Comparison of ENCODE assay signal across 2 cellular contexts in the genomic region with DNA sequence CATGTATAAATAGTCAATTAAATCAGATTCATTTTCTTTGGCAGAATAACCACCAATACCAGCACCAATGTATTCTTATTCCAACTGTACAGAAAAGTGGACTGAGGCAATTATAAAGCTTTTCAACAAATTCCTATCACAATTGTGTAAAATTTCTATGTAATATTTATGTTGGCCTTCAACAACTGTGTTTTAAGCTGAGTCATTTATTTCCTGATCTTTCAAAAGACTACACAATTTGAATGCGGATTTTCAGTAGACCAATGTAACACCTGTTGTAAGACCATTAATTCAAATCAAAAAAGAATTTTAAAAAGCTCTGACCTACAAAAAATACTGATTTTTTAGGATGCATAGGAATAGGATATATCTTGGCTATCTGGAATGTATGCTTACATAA.
A peak's percentile ranks its signal among the peaks of the same experiment; 100 is the strongest.
TF ChIP-seq lines count a peak whose summit lies in the region.

No MANE protein-coding gene starts in this region.

TF ChIP-seq in HepG2, 621 proteins besides CTCF, POLR2A, EP300 and RAD21:
- TF ChIP-seq NCOA2 (CRISPR knock-in tag; IDR thresholded peaks at IDR 0.05) (no peak), ZNF101 (CRISPR knock-in tag; IDR thresholded peaks at IDR 0.05; ENCODE audit: borderline replicate concordance, low read depth) (no peak), NFE2L2 (IDR thresholded peaks at IDR 0.05; ENCODE audit: low read length) (peak; percentile 52), KLF12 (CRISPR knock-in tag; IDR thresholded peaks at IDR 0.05; ENCODE audit: borderline replicate concordance) (no peak), MAFK (conservative IDR thresholded peaks at IDR 0.05 in 1 of 2, IDR thresholded peaks at IDR 0.05 in 1 of 2; ENCODE audit: low read length in 2 of 2) (peak; percentile 9 to 43; a peak in 2 of 4 replicates)
- TF ChIP-seq, protein P1, sequence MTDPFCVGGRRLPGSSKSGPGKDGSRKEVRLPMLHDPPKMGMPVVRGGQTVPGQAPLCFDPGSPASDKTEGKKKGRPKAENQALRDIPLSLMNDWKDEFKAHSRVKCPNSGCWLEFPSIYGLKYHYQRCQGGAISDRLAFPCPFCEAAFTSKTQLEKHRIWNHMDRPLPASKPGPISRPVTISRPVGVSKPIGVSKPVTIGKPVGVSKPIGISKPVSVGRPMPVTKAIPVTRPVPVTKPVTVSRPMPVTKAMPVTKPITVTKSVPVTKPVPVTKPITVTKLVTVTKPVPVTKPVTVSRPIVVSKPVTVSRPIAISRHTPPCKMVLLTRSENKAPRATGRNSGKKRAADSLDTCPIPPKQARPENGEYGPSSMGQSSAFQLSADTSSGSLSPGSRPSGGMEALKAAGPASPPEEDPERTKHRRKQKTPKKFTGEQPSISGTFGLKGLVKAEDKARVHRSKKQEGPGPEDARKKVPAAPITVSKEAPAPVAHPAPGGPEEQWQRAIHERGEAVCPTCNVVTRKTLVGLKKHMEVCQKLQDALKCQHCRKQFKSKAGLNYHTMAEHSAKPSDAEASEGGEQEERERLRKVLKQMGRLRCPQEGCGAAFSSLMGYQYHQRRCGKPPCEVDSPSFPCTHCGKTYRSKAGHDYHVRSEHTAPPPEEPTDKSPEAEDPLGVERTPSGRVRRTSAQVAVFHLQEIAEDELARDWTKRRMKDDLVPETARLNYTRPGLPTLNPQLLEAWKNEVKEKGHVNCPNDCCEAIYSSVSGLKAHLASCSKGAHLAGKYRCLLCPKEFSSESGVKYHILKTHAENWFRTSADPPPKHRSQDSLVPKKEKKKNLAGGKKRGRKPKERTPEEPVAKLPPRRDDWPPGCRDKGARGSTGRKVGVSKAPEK (CRISPR knock-in tag; IDR thresholded peaks at IDR 0.05; ENCODE audit: borderline replicate concordance), result no peak
- TF ChIP-seq, protein P2, sequence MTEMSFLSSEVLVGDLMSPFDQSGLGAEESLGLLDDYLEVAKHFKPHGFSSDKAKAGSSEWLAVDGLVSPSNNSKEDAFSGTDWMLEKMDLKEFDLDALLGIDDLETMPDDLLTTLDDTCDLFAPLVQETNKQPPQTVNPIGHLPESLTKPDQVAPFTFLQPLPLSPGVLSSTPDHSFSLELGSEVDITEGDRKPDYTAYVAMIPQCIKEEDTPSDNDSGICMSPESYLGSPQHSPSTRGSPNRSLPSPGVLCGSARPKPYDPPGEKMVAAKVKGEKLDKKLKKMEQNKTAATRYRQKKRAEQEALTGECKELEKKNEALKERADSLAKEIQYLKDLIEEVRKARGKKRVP (CRISPR knock-in tag; IDR thresholded peaks at IDR 0.05), result no peak
- TF ChIP-seq, protein P3, sequence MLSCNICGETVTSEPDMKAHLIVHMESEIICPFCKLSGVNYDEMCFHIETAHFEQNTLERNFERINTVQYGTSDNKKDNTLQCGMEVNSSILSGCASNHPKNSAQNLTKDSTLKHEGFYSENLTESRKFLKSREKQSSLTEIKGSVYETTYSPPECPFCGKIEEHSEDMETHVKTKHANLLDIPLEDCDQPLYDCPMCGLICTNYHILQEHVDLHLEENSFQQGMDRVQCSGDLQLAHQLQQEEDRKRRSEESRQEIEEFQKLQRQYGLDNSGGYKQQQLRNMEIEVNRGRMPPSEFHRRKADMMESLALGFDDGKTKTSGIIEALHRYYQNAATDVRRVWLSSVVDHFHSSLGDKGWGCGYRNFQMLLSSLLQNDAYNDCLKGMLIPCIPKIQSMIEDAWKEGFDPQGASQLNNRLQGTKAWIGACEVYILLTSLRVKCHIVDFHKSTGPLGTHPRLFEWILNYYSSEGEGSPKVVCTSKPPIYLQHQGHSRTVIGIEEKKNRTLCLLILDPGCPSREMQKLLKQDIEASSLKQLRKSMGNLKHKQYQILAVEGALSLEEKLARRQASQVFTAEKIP (CRISPR knock-in tag; IDR thresholded peaks at IDR 0.05; ENCODE audit: borderline replicate concordance), result no peak

TF ChIP-seq in K562, 482 proteins besides CTCF, POLR2A, EP300 and RAD21:
- TF ChIP-seq ZNF316 (IDR thresholded peaks at IDR 0.05) (peak; percentile 21; the same call in 1 of the 2 replicates), GATAD2A (IDR thresholded peaks at IDR 0.05) (no peak), MAFG (tag; conservative IDR thresholded peaks at IDR 0.05) (peak; percentile 47)
- TF ChIP-seq, protein P4, sequence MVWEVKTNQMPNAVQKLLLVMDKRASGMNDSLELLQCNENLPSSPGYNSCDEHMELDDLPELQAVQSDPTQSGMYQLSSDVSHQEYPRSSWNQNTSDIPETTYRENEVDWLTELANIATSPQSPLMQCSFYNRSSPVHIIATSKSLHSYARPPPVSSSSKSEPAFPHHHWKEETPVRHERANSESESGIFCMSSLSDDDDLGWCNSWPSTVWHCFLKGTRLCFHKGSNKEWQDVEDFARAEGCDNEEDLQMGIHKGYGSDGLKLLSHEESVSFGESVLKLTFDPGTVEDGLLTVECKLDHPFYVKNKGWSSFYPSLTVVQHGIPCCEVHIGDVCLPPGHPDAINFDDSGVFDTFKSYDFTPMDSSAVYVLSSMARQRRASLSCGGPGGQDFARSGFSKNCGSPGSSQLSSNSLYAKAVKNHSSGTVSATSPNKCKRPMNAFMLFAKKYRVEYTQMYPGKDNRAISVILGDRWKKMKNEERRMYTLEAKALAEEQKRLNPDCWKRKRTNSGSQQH (CRISPR knock-in tag; IDR thresholded peaks at IDR 0.05), result no peak
TF ChIP-seq in K562: peak in this region for 2.
